ENCODE assay signal across 13 cellular contexts in the genomic region with DNA sequence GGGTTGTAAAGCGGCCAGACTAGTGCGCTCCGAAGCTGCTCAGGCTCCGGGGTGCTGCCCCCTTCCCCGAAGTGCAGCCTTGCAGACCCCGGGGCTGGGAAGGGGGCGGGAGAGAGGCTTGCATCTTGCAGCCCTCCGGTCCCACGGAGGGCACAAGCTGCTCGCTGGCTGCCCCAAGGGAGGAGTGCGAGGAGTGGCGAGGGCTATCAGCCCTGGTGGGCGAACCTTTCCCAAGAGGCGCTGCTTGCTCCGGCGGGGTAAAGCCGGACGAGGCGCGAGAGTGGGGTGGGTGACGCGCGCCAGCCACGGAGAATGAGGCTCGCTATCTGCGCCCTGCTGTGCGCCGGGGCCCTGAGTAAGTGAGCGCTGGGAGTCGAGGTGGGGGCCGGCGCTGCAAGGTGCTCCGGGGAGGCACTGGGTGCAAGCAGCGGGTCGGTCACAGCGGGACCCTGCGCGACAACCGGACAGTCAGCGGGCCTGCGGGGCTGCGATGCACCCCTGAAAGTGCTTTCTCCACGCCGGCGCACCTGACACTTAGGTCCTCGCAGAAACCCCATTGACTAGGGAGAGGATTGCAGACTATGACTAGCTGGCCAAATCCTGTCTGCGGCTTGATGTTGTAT. TPM values are rescaled to one million over a fixed set of nuclear protein-coding genes. Genes with fewer than 3 reads are reported as not detected.
A peak's percentile ranks its signal among the peaks of the same experiment; 100 is the strongest.
DNase-seq lines count a peak whose midpoint lies in the region; ATAC-seq and TF ChIP-seq lines count a peak whose summit lies in the region.
"Had no signal": no experiment of that assay in that cellular context is flagged by ENCODE, and none has a peak within 500 bp of the region (broad histone marks: within the 10 kb centered on the region; RNA-seq: fewer than 3 reads in every experiment).

No MANE protein-coding gene starts in this region.

- no peaks in the 10 kb centered on the region for H3K79me2 ChIP-seq in osteoblast (ENCODE audit: insufficient read depth, low read length)

- no peak overlapping the region for H2AFZ ChIP-seq in osteoblast (ENCODE audit: low read length)

- no peaks in the 10 kb centered on the region for H3K9me3 ChIP-seq in HUES6 (ENCODE audit: control insufficient read depth, insufficient read depth, low read depth, low read length)
- H3K9me3 ChIP-seq in osteoblast (ENCODE audit: low read depth, low read length): no peaks in the 10 kb centered on the region

- H3K27me3 ChIP-seq in GM06990 (replicated peaks; ENCODE audit: control insufficient read depth, insufficient read depth, low read length): peaks cover 1% of the 10 kb centered on the region; the same call in 1 of the 2 replicates
- H3K27me3 ChIP-seq in HUES6 (ENCODE audit: control insufficient read depth, insufficient read depth, low read length): peaks cover 55% of the 10 kb centered on the region
- H3K27me3 ChIP-seq in osteoblast (ENCODE audit: insufficient read depth, low read length): peaks cover 40% of the 10 kb centered on the region

- POLR2A ChIA-PET in HEK293T (lab: Yijun Ruan, JAX): no interaction called here

- no peak overlapping the region for H3K9ac ChIP-seq in HUES6 (ENCODE audit: low read length)

- DNase-seq in GM06990 (ENCODE audit: extremely low read depth, insufficient read length) (peak; percentile 11), glutamatergic neuron (peak; percentile 28), osteoblast (ENCODE audit: insufficient read length, low spot score, missing footprints) (peak; percentile 55), globus pallidus (ENCODE audit: low spot score) (no peak), NCI-H1105 (lab: John Stamatoyannopoulos, UW) (no peak), HEK293T (ENCODE audit: extremely low spot score) (no peak)
- DNase-seq: activated CD4-positive, CD25-positive, alpha-beta regulatory T cell treated with anti-CD3 and anti-CD28 coated beads, Interleukin-2, amount 50 U/mL, for 72 hours; left colon; NCI-H774 had no signal

- CTCF ChIA-PET in HEK293T (lab: Yijun Ruan, JAX): no interaction called here

- no peak overlapping the region for H3K4me2 ChIP-seq in osteoblast (ENCODE audit: insufficient read depth, low read length)

- no peaks in the 10 kb centered on the region for H3K36me3 Mint-ChIP-seq in glutamatergic neuron (ENCODE audit: unreplicated experiment)

- H3K27ac Mint-ChIP-seq in glutamatergic neuron (ENCODE audit: unreplicated experiment): no peak overlapping the region
- H3K27ac Mint-ChIP-seq: activated T-helper 2 cell treated with anti-CD3 and anti-CD28 coated beads, Interferon-gamma antibody, Interleukin-2, Interleukin-4, amounts not matched to agents 10 μg/mL and 5 μg/mL and 100 μg/mL, durations not matched to agents 14 hours and 24 hours and 36 hours had no signal

- ATAC-seq in HG03025 (IDR thresholded peaks at IDR 0.05; ENCODE audit: low FRiP score, unreplicated experiment): no peak
- ATAC-seq: left colon had no signal

- H3K36me3 ChIP-seq in GM06990 (ENCODE audit: control insufficient read depth, insufficient read depth, low read length) (no peaks in the 10 kb centered on the region), HUES6 (ENCODE audit: control insufficient read depth, insufficient read depth, low read length) (no peaks in the 10 kb centered on the region), osteoblast (ENCODE audit: insufficient read depth, low read length) (no peaks in the 10 kb centered on the region)

- H4K20me1 ChIP-seq in osteoblast (ENCODE audit: insufficient read depth, low read length): no peaks in the 10 kb centered on the region

- TF ChIP-seq CTCF in GM06990 (IDR thresholded peaks at IDR 0.05; ENCODE audit: insufficient read depth, low read length, poor library complexity, severe bottlenecking): no peak
- TF ChIP-seq CTCF in glutamatergic neuron (IDR thresholded peaks at IDR 0.05; ENCODE audit: partially characterized antibody, unreplicated experiment): no peak
- no peak for TF ChIP-seq CTCF in osteoblast (IDR thresholded peaks at IDR 0.05; ENCODE audit: extremely low read depth, low read depth, low read length)

- peak overlapping the region; percentile 79 for H3K4me3 Mint-ChIP-seq in glutamatergic neuron (ENCODE audit: unreplicated experiment)
- H3K4me3 Mint-ChIP-seq: central memory CD8-positive, alpha-beta T cell had no signal

- peaks cover 16% of the 10 kb centered on the region for H3K27me3 Mint-ChIP-seq in glutamatergic neuron (ENCODE audit: unreplicated experiment)

- no peaks in the 10 kb centered on the region for H3K4me1 Mint-ChIP-seq in glutamatergic neuron (ENCODE audit: low read depth, unreplicated experiment)

- H3K4me1 ChIP-seq in HUES6 (ENCODE audit: control insufficient read depth, insufficient read depth, low read length) (peaks cover 11% of the 10 kb centered on the region; the same call in 1 of the 2 replicates), osteoblast (ENCODE audit: insufficient read depth, low read length) (no peaks in the 10 kb centered on the region)

- peaks cover 5% of the 10 kb centered on the region for H3K9me3 Mint-ChIP-seq in glutamatergic neuron (ENCODE audit: unreplicated experiment)
- H3K9me3 Mint-ChIP-seq: activated T-helper 2 cell treated with anti-CD3 and anti-CD28 coated beads, Interferon-gamma antibody, Interleukin-2, Interleukin-4, amounts not matched to agents 10 μg/mL and 5 μg/mL and 100 μg/mL, durations not matched to agents 14 hours and 24 hours and 36 hours; central memory CD8-positive, alpha-beta T cell had no signal

- no peak overlapping the region for H3K4me3 ChIP-seq in GM06990 (replicated peaks; ENCODE audit: low read depth, low read length)
- peak overlapping the region; percentile 70 for H3K4me3 ChIP-seq in HUES6 (ENCODE audit: low read depth, low read length)
- H3K4me3 ChIP-seq in osteoblast (ENCODE audit: insufficient read depth, low read length): no peak overlapping the region

- H3K27ac ChIP-seq in HUES6 (ENCODE audit: low read depth, low read length): no peak overlapping the region
- H3K27ac ChIP-seq in osteoblast (ENCODE audit: low read depth, low read length): no peak overlapping the region

TF ChIP-seq in HEK293T, 16 proteins besides CTCF, POLR2A, EP300 and RAD21:
- no peak for TF ChIP-seq ARNT (IDR thresholded peaks at IDR 0.05)
- no peak for TF ChIP-seq SUZ12 (IDR thresholded peaks at IDR 0.05)
- TF ChIP-seq L3MBTL2 (conservative IDR thresholded peaks at IDR 0.05): no peak
- TF ChIP-seq FOXK2 (IDR thresholded peaks at IDR 0.05): no peak
- TF ChIP-seq BHLHE40 (IDR thresholded peaks at IDR 0.05; ENCODE audit: borderline replicate concordance): no peak
- no peak for TF ChIP-seq LEF1 (IDR thresholded peaks at IDR 0.05; ENCODE audit: borderline replicate concordance)
- TF ChIP-seq NFRKB (IDR thresholded peaks at IDR 0.05): no peak
- TF ChIP-seq, protein P1, sequence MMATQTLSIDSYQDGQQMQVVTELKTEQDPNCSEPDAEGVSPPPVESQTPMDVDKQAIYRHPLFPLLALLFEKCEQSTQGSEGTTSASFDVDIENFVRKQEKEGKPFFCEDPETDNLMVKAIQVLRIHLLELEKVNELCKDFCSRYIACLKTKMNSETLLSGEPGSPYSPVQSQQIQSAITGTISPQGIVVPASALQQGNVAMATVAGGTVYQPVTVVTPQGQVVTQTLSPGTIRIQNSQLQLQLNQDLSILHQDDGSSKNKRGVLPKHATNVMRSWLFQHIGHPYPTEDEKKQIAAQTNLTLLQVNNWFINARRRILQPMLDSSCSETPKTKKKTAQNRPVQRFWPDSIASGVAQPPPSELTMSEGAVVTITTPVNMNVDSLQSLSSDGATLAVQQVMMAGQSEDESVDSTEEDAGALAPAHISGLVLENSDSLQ (IDR thresholded peaks at IDR 0.05): no peak
- TF ChIP-seq CTBP1 (IDR thresholded peaks at IDR 0.05; ENCODE audit: borderline replicate concordance): no peak
- no peak for TF ChIP-seq ZNF384 (IDR thresholded peaks at IDR 0.05)
- TF ChIP-seq FOXA1 (IDR thresholded peaks at IDR 0.05): no peak
- TF ChIP-seq ELF4 (IDR thresholded peaks at IDR 0.05): no peak
- TF ChIP-seq HDGF (IDR thresholded peaks at IDR 0.05; ENCODE audit: borderline replicate concordance): no peak
- no peak for TF ChIP-seq TARDBP (IDR thresholded peaks at IDR 0.05)

RNA-seq across cellular contexts. Expression of gene TOPBP1, which starts 12.7 kb away (rescaled TPM):
- total RNA-seq in glutamatergic neuron (ENCODE audit: unreplicated experiment): 33.9 TPM
- 33.7 and 36.5 TPM in 2 replicates for total RNA-seq in osteoblast

Comparison
In these comparisons a context has a peak if more than half of its experiments do, and no peak if none do; other contexts are left out.
1. DNase-seq: peak in GM06990 (single experiment), glutamatergic neuron (single experiment) and osteoblast (single experiment); none in globus pallidus (single experiment), NCI-H1105 (single experiment) and HEK293T (single experiment).